8 cellular contexts compared by ENCODE assay signal in the genomic region with DNA sequence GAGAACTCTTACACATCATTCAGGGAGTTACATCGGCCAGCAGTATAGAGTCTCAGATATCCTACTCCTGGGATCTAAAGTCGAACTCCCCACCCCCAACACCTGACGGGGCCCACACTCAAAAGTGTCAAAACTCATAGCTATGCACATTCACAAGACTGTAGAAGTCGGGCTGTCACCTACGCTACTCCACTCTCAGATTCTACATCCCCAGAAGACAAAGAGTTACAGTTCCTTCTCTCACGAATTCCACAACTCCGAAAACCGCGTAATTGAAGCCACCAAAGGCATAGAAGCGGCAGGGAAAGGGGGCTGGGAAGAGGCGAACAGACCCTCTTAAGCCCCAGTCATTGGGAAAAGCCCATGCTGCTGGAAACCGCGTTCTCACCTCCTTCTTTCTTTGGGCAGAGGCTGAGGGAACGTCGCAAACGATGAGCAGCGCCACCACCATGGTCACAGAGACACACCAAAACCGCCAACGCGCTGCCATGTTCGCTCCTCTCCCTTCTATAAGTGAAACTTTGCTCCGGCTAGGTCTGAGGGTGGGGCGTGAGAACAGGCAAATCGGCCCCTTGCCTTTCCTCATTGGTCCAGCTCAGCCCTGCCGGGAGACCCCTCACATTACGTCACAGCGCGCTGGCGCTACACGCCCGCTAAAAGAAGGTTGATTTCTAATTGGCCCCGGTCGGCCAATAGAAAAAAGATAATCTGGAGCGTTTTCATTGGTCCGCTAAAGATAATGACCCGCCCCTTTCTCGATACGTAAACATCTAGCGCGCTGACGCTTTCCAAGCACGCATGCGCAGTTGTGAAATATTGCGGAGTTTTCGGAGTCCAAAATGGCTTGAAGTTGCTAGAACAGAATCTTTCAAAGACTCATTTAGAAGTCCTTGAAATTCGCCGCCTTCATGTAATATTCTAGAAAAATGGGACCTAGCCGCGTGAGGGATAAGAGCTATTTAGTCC. TPM values are rescaled to one million over a fixed set of nuclear protein-coding genes. Genes with fewer than 3 reads are reported as not detected.
DNase-seq lines count a peak whose midpoint lies in the region; ATAC-seq, FAIRE-seq and TF ChIP-seq lines count a peak whose summit lies in the region.

A gene (minus strand): TSS at position 515 of the 966 bp plus-strand sequence. CDS start 25 bp downstream, at position 490.

- peak; percentile 89 to 94 for TF ChIP-seq POLR2A in HepG2 (IDR thresholded peaks at IDR 0.05; ENCODE audit: insufficient read depth in 1 of 2, low read depth in 2 of 2, low read length in 2 of 2)

- H3K36me3 Mint-ChIP-seq in CD14-positive monocyte = peaks cover 2 to 4% of the 10 kb centered on the region in 2 donors

- DNase-seq in CD14-positive monocyte (ENCODE audit: low spot score) = peak; percentile 94
- DNase-seq in NCI-H82 (lab: John Stamatoyannopoulos, UW) = peak; percentile 99
- DNase-seq in activated CD4-positive, alpha-beta T cell treated with anti-CD3 and anti-CD28 coated beads, Interleukin-2, amount 50 U/mL, for 48 hours = peak; percentile 82 to 89
- peak; percentile 94 to 97 for DNase-seq in dermis microvascular lymphatic vessel endothelial cell (ENCODE audit: low read depth in 2 of 2)
- peak; percentile 94 for DNase-seq in HepG2 (ENCODE audit: low spot score)
- DNase-seq in stimulated activated CD4-positive, alpha-beta T cell treated with anti-CD3 and anti-CD28 coated beads, Interleukin-4, amount 100 ng/mL, for 1 hour = peak; percentile 81

- H3K9ac ChIP-seq in HepG2 (ENCODE audit: insufficient read depth, low read depth, low read length) = peak within 1 kb of the TSS; percentile 94

- H4K20me1 ChIP-seq in HepG2 (ENCODE audit: insufficient read depth, low read length) = 0 out of 2 replicates have a peak, but pooled peaks cover 10% of the 10 kb centered on the region

- peak within 1 kb of the TSS; percentile 96 to 100 (median 99) for H3K27ac Mint-ChIP-seq in CD14-positive monocyte

- peaks cover 11% of the 10 kb centered on the region for H3K4me1 Mint-ChIP-seq in CD14-positive monocyte

- H3K4me1 ChIP-seq in HepG2 (ENCODE audit: insufficient read depth, low read length) = peaks cover 6% of the 10 kb centered on the region

- in situ Hi-C loops in HepG2 (cut with HindIII; ENCODE audit: extremely low pct_ligation_motif_present, low pct_unique_long_range_greater_than_20kb) = loop anchor here (10.0 kb wide), 1 partner anchor 130 kb away; no protein-coding TSS in a partner anchor

- peaks cover 0 to 9% (median 2%) of the 10 kb centered on the region in 3 donors for H3K27me3 Mint-ChIP-seq in CD14-positive monocyte (ENCODE audit: low read depth in 3 of 3)

- BruUV-seq in HepG2 (replicated peaks; lab: Mats Ljungman, UMichigan) = TSS peak; percentile 77

- intact Hi-C loops in CD14-positive monocyte (cut with micrococcal nuclease) = loop anchor here in 1 of 2 donors (5.0 kb wide), 2 partner anchors 108 to 212 kb away; a partner anchor contains a TSS
- intact Hi-C loops in HepG2 (cut with micrococcal nuclease; ENCODE audit: unreplicated experiment) = loop anchor here (5.0 to 10.0 kb wide), 3 partner anchors 108 to 207 kb away; a partner anchor contains a TSS

- H2AFZ ChIP-seq in HepG2 (ENCODE audit: low read length) = peak within 1 kb of the TSS; percentile 27

- peak; percentile 98 for FAIRE-seq in HepG2 (lab: Jason Lieb, UNC)

- peaks cover 0 to 10% (median 2%) of the 10 kb centered on the region in 7 donors for H3K9me3 Mint-ChIP-seq in CD14-positive monocyte

- no peaks in the 10 kb centered on the region; a peak in 1 of 5 replicates for H3K27me3 ChIP-seq in HepG2 (ENCODE audit: control insufficient read depth in 1 of 2, insufficient read depth in 2 of 2, low read length in 2 of 2)

- H3K9me3 ChIP-seq in HepG2 (ENCODE audit: low read length) = no peaks in the 10 kb centered on the region

- H3K79me2 ChIP-seq in HepG2 (ENCODE audit: insufficient read depth, low read length) = peaks cover 50% of the 10 kb centered on the region

- peak within 1 kb of the TSS; percentile 90 to 95 for H3K4me3 Mint-ChIP-seq in CD14-positive monocyte

- TF ChIP-seq RAD21 in HepG2 (CRISPR knock-in tag; IDR thresholded peaks at IDR 0.05) = no peak

- CTCF ChIA-PET in HepG2 (lab: Yijun Ruan, JAX; ENCODE audit: low intra/inter-chr PET ratio, low total read pairs) = no interaction called here

- peak within 1 kb of the TSS; percentile 98 for H3K27ac ChIP-seq in HepG2 (ENCODE audit: extremely low read length, insufficient read depth, low read length)

- H3K36me3 ChIP-seq in HepG2 (replicated peaks in 1 of 2; ENCODE audit: control insufficient read depth in 1 of 2, insufficient read depth in 2 of 2, low read length in 2 of 2) = no peaks in the 10 kb centered on the region

- POLR2A ChIA-PET in HepG2 (lab: Yijun Ruan, JAX) = interaction anchor here (1.0 to 2.1 kb wide), 4 partner anchors 9 to 216 kb away, joined by 3 to 9 read pairs (median 4); a partner anchor contains a TSS

- TF ChIP-seq CTCF in CD14-positive monocyte (IDR thresholded peaks at IDR 0.05) (no peak), HepG2 (CRISPR knock-in tag; IDR thresholded peaks at IDR 0.05) (peak; percentile 30; the same call in 1 of the 2 replicates)

- ATAC-seq in GM19397 (IDR thresholded peaks at IDR 0.05; ENCODE audit: unreplicated experiment) = peak; percentile 96
- peak; percentile 93 for ATAC-seq in HG03571 (IDR thresholded peaks at IDR 0.05; ENCODE audit: unreplicated experiment)
- peak; percentile 97 for ATAC-seq in HepG2

- peak within 1 kb of the TSS; percentile 83 to 88 (median 86) for H3K4me3 ChIP-seq in HepG2 (replicated peaks in 1 of 3; ENCODE audit: insufficient read depth in 1 of 3, low read depth in 2 of 3, low read length in 3 of 3)

- H3K4me2 ChIP-seq in HepG2 (ENCODE audit: low read depth, low read length) = peak within 1 kb of the TSS; percentile 69

- TF ChIP-seq EP300 in HepG2 (IDR thresholded peaks at IDR 0.05; ENCODE audit: low read depth in 2 of 2, low read length in 2 of 2) = no peak
- no peak for TF ChIP-seq EP300 in HepG2 (CRISPR knock-in tag; IDR thresholded peaks at IDR 0.05; ENCODE audit: borderline replicate concordance)

- WGBS in HepG2 (ENCODE audit: low lambda C conversion rate) = 0% methylated on average over 21 of the region's 49 CpGs

TF ChIP-seq in HepG2, 621 proteins besides CTCF, POLR2A, EP300 and RAD21 (continues in another document):
- TF ChIP-seq PHB2 (IDR thresholded peaks at IDR 0.05; ENCODE audit: partially characterized antibody) = no peak
- no peak for TF ChIP-seq ZNF589 (CRISPR knock-in tag; conservative IDR thresholded peaks at IDR 0.05)
- TF ChIP-seq ZNF430 (CRISPR knock-in tag; IDR thresholded peaks at IDR 0.05) = 0 out of 2 replicates have a peak, but pooled peaks have one; percentile 27
- TF ChIP-seq SALL2 (CRISPR knock-in tag; IDR thresholded peaks at IDR 0.05) = no peak
- TF ChIP-seq, protein P1, sequence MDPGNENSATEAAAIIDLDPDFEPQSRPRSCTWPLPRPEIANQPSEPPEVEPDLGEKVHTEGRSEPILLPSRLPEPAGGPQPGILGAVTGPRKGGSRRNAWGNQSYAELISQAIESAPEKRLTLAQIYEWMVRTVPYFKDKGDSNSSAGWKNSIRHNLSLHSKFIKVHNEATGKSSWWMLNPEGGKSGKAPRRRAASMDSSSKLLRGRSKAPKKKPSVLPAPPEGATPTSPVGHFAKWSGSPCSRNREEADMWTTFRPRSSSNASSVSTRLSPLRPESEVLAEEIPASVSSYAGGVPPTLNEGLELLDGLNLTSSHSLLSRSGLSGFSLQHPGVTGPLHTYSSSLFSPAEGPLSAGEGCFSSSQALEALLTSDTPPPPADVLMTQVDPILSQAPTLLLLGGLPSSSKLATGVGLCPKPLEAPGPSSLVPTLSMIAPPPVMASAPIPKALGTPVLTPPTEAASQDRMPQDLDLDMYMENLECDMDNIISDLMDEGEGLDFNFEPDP (CRISPR knock-in tag; conservative IDR thresholded peaks at IDR 0.05) = no peak
- TF ChIP-seq, protein P2, sequence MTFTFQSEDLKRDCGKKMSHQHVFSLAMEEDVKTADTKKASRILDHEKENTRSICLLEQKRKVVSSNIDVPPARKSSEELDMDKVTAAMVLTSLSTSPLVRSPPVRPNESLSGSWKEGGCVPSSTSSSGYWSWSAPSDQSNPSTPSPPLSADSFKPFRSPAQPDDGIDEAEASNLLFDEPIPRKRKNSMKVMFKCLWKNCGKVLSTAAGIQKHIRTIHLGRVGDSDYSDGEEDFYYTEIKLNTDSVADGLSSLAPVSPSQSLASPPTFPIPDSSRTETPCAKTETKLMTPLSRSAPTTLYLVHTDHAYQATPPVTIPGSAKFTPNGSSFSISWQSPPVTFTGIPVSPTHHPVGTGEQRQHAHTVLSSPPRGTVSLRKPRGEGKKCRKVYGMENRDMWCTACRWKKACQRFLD (CRISPR knock-in tag; IDR thresholded peaks at IDR 0.05; ENCODE audit: borderline replicate concordance) = no peak
- 0 out of 2 replicates have a peak, but pooled peaks have one; percentile 36 for TF ChIP-seq ZNF317 (CRISPR knock-in tag; IDR thresholded peaks at IDR 0.05)

RNA-seq across cellular contexts. Expression of the gene that starts here (rescaled TPM):
- 10 to 100 TPM; 20.0 to 29.3 TPM for polyA plus RNA-seq in CD14-positive monocyte
- total RNA-seq in dermis microvascular lymphatic vessel endothelial cell = 200 and 209 TPM in 2 replicates
- 45.8 and 75.0 TPM in 2 replicates for total RNA-seq in HepG2 (2016; rRNA removed; fragmentation: Illumina TruSeq; extraction: Trizol)
- 4.1 and 5.6 TPM in 2 replicates for total RNA-seq in HepG2 (2016; cell fraction: cytosol; rRNA removed; fragmentation: Illumina TruSeq; extraction: Trizol; ENCODE audit: low read depth)
- 48.0 and 80.6 TPM in 2 replicates for total RNA-seq in HepG2 (2016; cell fraction: insoluble cytoplasmic fraction; rRNA removed; fragmentation: Illumina TruSeq; extraction: Trizol)
- 15.5 and 19.9 TPM in 2 replicates for total RNA-seq in HepG2 (2016; cell fraction: membrane; rRNA removed; fragmentation: Illumina TruSeq; extraction: Trizol)
- total RNA-seq in HepG2 (2016; cell fraction: nucleus; rRNA removed; fragmentation: Illumina TruSeq; extraction: Trizol) = 65.1 and 67.9 TPM in 2 replicates
- polyA plus RNA-seq in HepG2 (2011; rRNA removed) = 31.4 and 38.0 TPM in 2 replicates
- 23.8 and 35.1 TPM in 2 replicates for polyA plus RNA-seq in HepG2 (2011; cell fraction: cytosol; rRNA removed)
- polyA plus RNA-seq in HepG2 (2011; cell fraction: nucleus; rRNA removed) = 8.3 and 11.1 TPM in 2 replicates
- polyA plus RNA-seq in HepG2 (2012) = 36.2 and 42.1 TPM in 2 replicates
- polyA plus RNA-seq in HepG2 (2016; cell fraction: cytosol; fragmentation: Illumina TruSeq; extraction: Trizol; ENCODE audit: low read depth) = 3.0 and 3.1 TPM in 2 replicates
- polyA plus RNA-seq in HepG2 (2016; cell fraction: insoluble cytoplasmic fraction; fragmentation: Illumina TruSeq; extraction: Trizol; ENCODE audit: low read depth) = 25.3 and 26.9 TPM in 2 replicates
- 8.6 and 10.5 TPM in 2 replicates for polyA plus RNA-seq in HepG2 (2016; cell fraction: membrane; fragmentation: Illumina TruSeq; extraction: Trizol; ENCODE audit: low read depth)
- polyA plus RNA-seq in HepG2 (2016; cell fraction: nucleus; fragmentation: Illumina TruSeq; extraction: Trizol; ENCODE audit: insufficient read depth, low read depth) = 49.7 TPM in 2 replicates
- 35.0 and 86.8 TPM in 2 replicates for polyA minus RNA-seq in HepG2 (2011; rRNA and poly(A)+ RNA removed; ENCODE audit: low replicate concordance)
- polyA minus RNA-seq in HepG2 (2011; cell fraction: cytosol; rRNA and poly(A)+ RNA removed) = 47.7 and 57.0 TPM in 2 replicates
- polyA minus RNA-seq in HepG2 (2011; cell fraction: nucleus; rRNA and poly(A)+ RNA removed) = 35.0 and 42.0 TPM in 2 replicates

Comparison
In these comparisons a context has a peak if more than half of its experiments do, and no peak if none do; other contexts are left out.
1. Peak in every context shown above with its lines: DNase-seq, ATAC-seq, H3K4me3 ChIP-seq and H3K27ac ChIP-seq.